In the genomic region with DNA sequence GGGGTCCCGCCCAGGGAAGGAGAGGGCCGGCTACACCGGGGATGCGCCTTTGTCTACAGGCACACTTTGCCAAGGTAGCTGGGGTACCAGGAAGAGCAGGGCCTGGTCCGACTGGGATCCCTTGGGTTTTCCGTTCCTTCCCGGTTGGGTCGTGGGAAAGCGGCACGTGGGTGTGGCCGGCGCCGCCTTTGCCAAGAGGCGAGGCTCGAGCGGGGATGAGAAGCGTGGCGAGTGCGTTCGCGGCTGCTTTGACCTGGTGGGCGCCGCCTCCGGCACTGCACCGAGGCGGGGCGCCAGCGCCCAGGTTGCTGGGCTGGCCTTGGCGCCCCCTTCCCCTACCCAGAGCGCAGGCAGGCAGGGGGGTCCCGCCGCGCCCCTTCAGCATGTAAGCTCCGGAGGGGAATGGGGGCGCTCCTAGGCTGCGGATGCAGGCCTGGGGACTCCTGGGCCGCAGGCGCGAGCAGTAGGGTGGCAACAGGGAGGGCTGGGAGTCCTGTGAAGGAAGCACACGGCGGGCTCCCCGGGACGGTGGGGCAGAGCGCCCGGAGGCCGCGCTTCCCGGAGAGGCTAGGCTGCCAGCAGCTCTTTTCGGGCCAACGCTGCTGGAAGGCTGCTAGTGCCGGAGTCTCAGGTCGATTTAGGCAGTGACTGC, we compare ENCODE assay signal across 8 cellular contexts. TPM values are rescaled to one million over a fixed set of nuclear protein-coding genes. Genes with fewer than 3 reads are reported as not detected.
DNase-seq lines count a peak whose midpoint lies in the region; ATAC-seq, FAIRE-seq and TF ChIP-seq lines count a peak whose summit lies in the region.

No MANE protein-coding gene starts in this region.

- no TSS peak for BruUV-seq in K562 (replicated peaks; lab: Mats Ljungman, UMichigan)

- ATAC-seq in K562, result no peak
- ATAC-seq in HG03280 (IDR thresholded peaks at IDR 0.05; ENCODE audit: unreplicated experiment), result no peak

- peaks cover 2 to 8% of the 10 kb centered on the region in 2 experiments; a peak in 1 of 5 replicates for H3K27me3 ChIP-seq in K562 (ENCODE audit: control insufficient read depth in 2 of 2, insufficient read depth in 2 of 2, low read length in 2 of 2)
- H3K27me3 ChIP-seq in keratinocyte (ENCODE audit: control insufficient read depth, extremely low read depth, insufficient read depth, low read length), result no peaks in the 10 kb centered on the region
- peaks cover 0 to 39% (median 20%) of the 10 kb centered on the region in 3 donors for H3K27me3 ChIP-seq in stomach

- H3K4me1 ChIP-seq in K562 (replicated peaks in 1 of 2; ENCODE audit: control insufficient read depth in 2 of 2, insufficient read depth in 2 of 2, low read length in 2 of 2) (peaks cover 2 to 33% of the 10 kb centered on the region in 2 experiments; a peak in 4 of 5 replicates), keratinocyte (ENCODE audit: control insufficient read depth, extremely low read depth, insufficient read depth, low read length) (peaks cover 36% of the 10 kb centered on the region), stomach (peaks cover 18 to 37% (median 37%) of the 10 kb centered on the region in 4 donors)

- peak; percentile 57 for DNase-seq in NCI-H748 (lab: John Stamatoyannopoulos, UW; ENCODE audit: unreplicated experiment)
- no peak for DNase-seq in NCI-H748 treated with DMSO at 0.1 percent for 48 hours (lab: John Stamatoyannopoulos, UW)
- DNase-seq in K562 (ENCODE audit: extremely low read depth in 1 of 4, low spot score in 3 of 4), result no peak
- DNase-seq in keratinocyte (ENCODE audit: low read depth, low spot score), result no peak
- peak; percentile 50 for DNase-seq in stomach
- no peak for DNase-seq in CD14-positive monocyte (ENCODE audit: low spot score)
- no peak for DNase-seq in amniotic stem cell (lab: John Stamatoyannopoulos, UW)

- intact Hi-C loops in K562 (cut with micrococcal nuclease), result loop anchor here (5.0 kb wide), 2 partner anchors 120 to 260 kb away; no protein-coding TSS in a partner anchor
- intact Hi-C loops in stomach (cut with DNase I; ENCODE audit: low total_unique reads), result no loop called here
- intact Hi-C loops in CD14-positive monocyte (cut with micrococcal nuclease), result no loop called here

- WGBS in K562 (ENCODE audit: insufficient coverage, low coverage, missing lambda C conversion rate), result 94% methylated on average over 22 of the region's 52 CpGs
- WGBS in stomach, 5 donors, result 0 to 3% (median 1%) methylated on average over 2 to 52 of the region's 52 CpGs

- POLR2A ChIA-PET in K562 (lab: Yijun Ruan, JAX), result interaction anchor here (0.6 to 1.2 kb wide), 5 partner anchors 8 to 630 kb away, joined by 4 read pairs; no protein-coding TSS in a partner anchor

- FAIRE-seq in K562 (lab: Jason Lieb, UNC) (no peak), keratinocyte (lab: Jason Lieb, UNC) (no peak)

- H3K36me3 Mint-ChIP-seq in CD14-positive monocyte, result peaks cover 20 to 32% of the 10 kb centered on the region in 2 donors

- TF ChIP-seq RAD21 in K562 (CRISPR knock-in tag; conservative IDR thresholded peaks at IDR 0.05 in 1 of 2, IDR thresholded peaks at IDR 0.05 in 1 of 2), result no peak

- H2AFZ ChIP-seq in K562 (ENCODE audit: low read depth, low read length), result no peak overlapping the region
- no peak overlapping the region for H2AFZ ChIP-seq in keratinocyte (ENCODE audit: control insufficient read depth, low read length)

- TF ChIP-seq POLR2A in K562 (conservative IDR thresholded peaks at IDR 0.05) (no peak), stomach (IDR thresholded peaks at IDR 0.05) (no peak)

- CTCF ChIA-PET in K562 (lab: Yijun Ruan, JAX; ENCODE audit: low intra/inter-chr PET ratio), result interaction anchor here (0.6 kb wide), 1 partner anchor 10 kb away, joined by 6 read pairs; no protein-coding TSS in a partner anchor

- TF ChIP-seq CTCF in K562 (IDR thresholded peaks at IDR 0.05 in 2 of 3, conservative IDR thresholded peaks at IDR 0.05 in 1 of 3; ENCODE audit: insufficient read depth in 2 of 3, low read depth in 1 of 3, low read length in 3 of 3), result no peak
- TF ChIP-seq CTCF in keratinocyte (optimal IDR thresholded peaks at IDR 0.05 in 1 of 3, IDR thresholded peaks at IDR 0.05 in 1 of 3, conservative IDR thresholded peaks at IDR 0.05 in 1 of 3; ENCODE audit: extremely low read depth in 1 of 3, insufficient read depth in 2 of 3, low read length in 3 of 3), result peak in 1 of 3 experiments; percentile 6
- TF ChIP-seq CTCF in stomach (IDR thresholded peaks at IDR 0.05), result no peak
- TF ChIP-seq CTCF in CD14-positive monocyte (IDR thresholded peaks at IDR 0.05), result no peak

- TF ChIP-seq EP300 in K562 (IDR thresholded peaks at IDR 0.05; ENCODE audit: low read length) (no peak), stomach (IDR thresholded peaks at IDR 0.05) (no peak)

- H3K9me1 ChIP-seq in K562 (ENCODE audit: control insufficient read depth, insufficient read depth, low read length) (peaks cover 4% of the 10 kb centered on the region), keratinocyte (ENCODE audit: control insufficient read depth, extremely low read depth, insufficient read depth, low read length) (peaks cover 3% of the 10 kb centered on the region)

- no peak overlapping the region for H3K27ac Mint-ChIP-seq in CD14-positive monocyte

- H3K36me3 ChIP-seq in K562 (ENCODE audit: control insufficient read depth, insufficient read depth, low read length) (peaks cover 3% of the 10 kb centered on the region; the same call in 2 of the 3 replicates), keratinocyte (ENCODE audit: control insufficient read depth in 2 of 2, extremely low read depth in 1 of 2, insufficient read depth in 2 of 2, low read length in 2 of 2) (peaks cover 29 to 30% of the 10 kb centered on the region in 2 experiments), stomach (peaks cover 0 to 29% (median 21%) of the 10 kb centered on the region in 4 donors)

- in situ Hi-C loops in K562 (cut with MboI), result no loop called here

- H3K4me3 Mint-ChIP-seq in CD14-positive monocyte, result peak overlapping the region in 1 of 2 donors; percentile 76

- H3K4me3 ChIP-seq in K562 (no peak overlapping the region), keratinocyte (ENCODE audit: control insufficient read depth in 2 of 3, extremely low read depth in 1 of 3, insufficient read depth in 2 of 3, low read depth in 1 of 3, low read length in 3 of 3) (peak overlapping the region; percentile 82 to 97 (median 86)), stomach (peak overlapping the region; percentile 53 to 78 (median 63))

- peaks cover 59 to 66% (median 61%) of the 10 kb centered on the region in 3 donors for H3K27me3 Mint-ChIP-seq in CD14-positive monocyte (ENCODE audit: low read depth in 3 of 3)

- H3K27ac ChIP-seq in K562 (ENCODE audit: extremely low read depth, low read depth, low read length), result no peak overlapping the region
- H3K27ac ChIP-seq in keratinocyte (ENCODE audit: control insufficient read depth, insufficient read depth, low read length), result peak overlapping the region; percentile 60
- H3K27ac ChIP-seq in stomach, result no peak overlapping the region

- H3K4me2 ChIP-seq in K562 (ENCODE audit: insufficient read depth, low read length) (no peak overlapping the region), keratinocyte (ENCODE audit: control insufficient read depth, extremely low read depth, insufficient read depth, low read depth, low read length) (peak overlapping the region; percentile 88)

- H3K9ac ChIP-seq in K562 (ENCODE audit: insufficient read depth in 1 of 2, low read depth in 2 of 2, low read length in 2 of 2) (no peak overlapping the region), keratinocyte (ENCODE audit: control insufficient read depth, extremely low read depth, insufficient read depth, low read length) (peak overlapping the region; percentile 83)

- H3K9me3 ChIP-seq in K562 (replicated peaks; ENCODE audit: control insufficient read depth, insufficient read depth, low read depth, low read length), result no peaks in the 10 kb centered on the region
- no peaks in the 10 kb centered on the region for H3K9me3 ChIP-seq in keratinocyte (ENCODE audit: control insufficient read depth, low read depth, low read length)
- H3K9me3 ChIP-seq in stomach, result no peaks in the 10 kb centered on the region

- dilution Hi-C loops in keratinocyte (cut with MboI; ENCODE audit: extremely low pct_ligation_motif_present, low sequenced_read_pairs), result no loop called here

- peaks cover 0 to 11% (median 0%) of the 10 kb centered on the region in 7 donors for H3K9me3 Mint-ChIP-seq in CD14-positive monocyte

- peaks cover 20% of the 10 kb centered on the region for H3K4me1 Mint-ChIP-seq in CD14-positive monocyte

- H4K20me1 ChIP-seq in K562 (replicated peaks; ENCODE audit: control insufficient read depth, insufficient read depth, low read length) (0 out of 2 replicates have a peak, but pooled peaks cover 4% of the 10 kb centered on the region), keratinocyte (ENCODE audit: control insufficient read depth, extremely low read depth, insufficient read depth, low read length) (peaks cover 20% of the 10 kb centered on the region)

- H3K79me2 ChIP-seq in K562 (ENCODE audit: control insufficient read depth, insufficient read depth, low read length), result no peaks in the 10 kb centered on the region
- peaks cover 60% of the 10 kb centered on the region for H3K79me2 ChIP-seq in keratinocyte (ENCODE audit: control insufficient read depth, insufficient read depth, low read length)

RNA-seq across cellular contexts. Expression of a gene that starts 2.0 kb away (rescaled TPM):
- 0.88 and 1.3 TPM in 2 replicates for total RNA-seq in K562 (2011; cell fraction: chromatin; rRNA removed; ENCODE audit: low replicate concordance)
- total RNA-seq in K562 (2011; cell fraction: nucleolus; rRNA removed), result 0.92 and 1.2 TPM in 2 replicates
- 0.53 and 1.2 TPM in 2 replicates for total RNA-seq in K562 (2011; cell fraction: nucleoplasm; rRNA removed)
- 0.04 and 0.09 TPM in 2 replicates for total RNA-seq in K562 (2014; rRNA removed)
- total RNA-seq in K562 (2014; rRNA removed; fragmentation: Illumina TruSeq; extraction: Trizol), result 0.07 and 0.10 TPM in 2 replicates
- 0.14 and 0.23 TPM in 2 replicates for total RNA-seq in K562 (2015; rRNA removed; fragmentation: Illumina TruSeq; extraction: Trizol)
- total RNA-seq in K562 (2021), result 0.33 and 0.38 TPM in 2 replicates
- 0.22 and 0.29 TPM in 2 replicates for polyA plus RNA-seq in K562 (2011; rRNA removed)
- polyA plus RNA-seq in K562 (2011; cell fraction: cytosol; rRNA removed), result 0.19 and 0.49 TPM in 2 replicates
- polyA plus RNA-seq in K562 (2011; cell fraction: nucleus; rRNA removed), result 0.42 and 0.95 TPM in 2 replicates
- 0.21 and 0.29 TPM in 2 replicates for polyA plus RNA-seq in K562 (2012)
- polyA plus RNA-seq in K562 (2014; fragmentation: Illumina TruSeq; extraction: Trizol), result 0.18 and 0.19 TPM in 2 replicates
- polyA plus RNA-seq in K562 (2014; fragmentation: Nextera tagmentation; extraction: Ambion mirVana), result under 1 TPM in 1 of 2 experiments, not detected in 1; 0.04 TPM
- 0.12 and 0.13 TPM in 2 replicates for polyA plus RNA-seq in K562 (2014; rRNA removed)
- 0.18 and 0.53 TPM in 2 replicates for polyA minus RNA-seq in K562 (2011; rRNA and poly(A)+ RNA removed)
- polyA minus RNA-seq in K562 (2011; cell fraction: cytosol; rRNA and poly(A)+ RNA removed), result not detected in 2 replicates
- 0.67 and 0.78 TPM in 2 replicates for polyA minus RNA-seq in K562 (2011; cell fraction: nucleus; rRNA and poly(A)+ RNA removed)
- 132 to 278 TPM (median 143 TPM) in 3 replicates for polyA plus RNA-seq in keratinocyte
- 39.0 TPM for polyA plus RNA-seq in keratinocyte (2011; ENCODE audit: low read depth)
- 76.7 and 81.1 TPM in 2 replicates for polyA plus RNA-seq in keratinocyte (2011; cell fraction: cytosol; rRNA removed)
- polyA plus RNA-seq in keratinocyte (2011; cell fraction: nucleus; rRNA removed), result 341 and 434 TPM in 2 replicates
- 69.7 and 135 TPM in 2 replicates for polyA plus RNA-seq in keratinocyte (2012; ENCODE audit: low replicate concordance)
- 225 to 420 TPM (median 232 TPM) in 3 replicates for polyA minus RNA-seq in keratinocyte
- 323 TPM for polyA minus RNA-seq in keratinocyte (2011; cell fraction: cytosol; rRNA and poly(A)+ RNA removed)
- 451 and 616 TPM in 2 replicates for polyA minus RNA-seq in keratinocyte (2011; cell fraction: nucleus; rRNA and poly(A)+ RNA removed)
- 10 to 100 TPM in 1 of 5 donors, 1 to 10 TPM in 3, not detected in 1; 1.2 to 10.3 (median 6.3) TPM for total RNA-seq in stomach
- 1 to 10 TPM; 1.1 to 5.8 (median 5.1) TPM for polyA plus RNA-seq in stomach
- polyA plus RNA-seq in CD14-positive monocyte, result not detected

RNA-seq across cellular contexts. Expression of a gene that starts 25.0 kb away (rescaled TPM):
- total RNA-seq in K562 (2011; cell fraction: chromatin; rRNA removed; ENCODE audit: low replicate concordance), result 68.1 and 102 TPM in 2 replicates
- 51.5 and 64.2 TPM in 2 replicates for total RNA-seq in K562 (2011; cell fraction: nucleolus; rRNA removed)
- 54.0 and 55.2 TPM in 2 replicates for total RNA-seq in K562 (2011; cell fraction: nucleoplasm; rRNA removed)
- 45.9 and 54.0 TPM in 2 replicates for total RNA-seq in K562 (2014; rRNA removed)
- total RNA-seq in K562 (2014; rRNA removed; fragmentation: Illumina TruSeq; extraction: Trizol), result 99.5 and 108 TPM in 2 replicates
- 108 and 114 TPM in 2 replicates for total RNA-seq in K562 (2015; rRNA removed; fragmentation: Illumina TruSeq; extraction: Trizol)
- total RNA-seq in K562 (2021), result 115 and 118 TPM in 2 replicates
- 113 and 137 TPM in 2 replicates for polyA plus RNA-seq in K562 (2011; rRNA removed)
- polyA plus RNA-seq in K562 (2011; cell fraction: cytosol; rRNA removed), result 152 and 175 TPM in 2 replicates
- 68.8 and 84.4 TPM in 2 replicates for polyA plus RNA-seq in K562 (2011; cell fraction: nucleus; rRNA removed)
- polyA plus RNA-seq in K562 (2012), result 104 and 123 TPM in 2 replicates
- polyA plus RNA-seq in K562 (2014; fragmentation: Illumina TruSeq; extraction: Trizol), result 163 and 199 TPM in 2 replicates
- 10 to 100 TPM; 20.2 to 21.5 TPM for polyA plus RNA-seq in K562 (2014; fragmentation: Nextera tagmentation; extraction: Ambion mirVana)
- polyA plus RNA-seq in K562 (2014; rRNA removed), result 119 and 135 TPM in 2 replicates
- polyA minus RNA-seq in K562 (2011; rRNA and poly(A)+ RNA removed), result 72.2 and 93.8 TPM in 2 replicates
- 58.9 and 64.5 TPM in 2 replicates for polyA minus RNA-seq in K562 (2011; cell fraction: cytosol; rRNA and poly(A)+ RNA removed)
- 16.3 and 30.5 TPM in 2 replicates for polyA minus RNA-seq in K562 (2011; cell fraction: nucleus; rRNA and poly(A)+ RNA removed)
- 96.0 to 120 TPM (median 118 TPM) in 3 replicates for polyA plus RNA-seq in keratinocyte
- polyA plus RNA-seq in keratinocyte (2011; ENCODE audit: low read depth), result 29.3 TPM
- 108 and 111 TPM in 2 replicates for polyA plus RNA-seq in keratinocyte (2011; cell fraction: cytosol; rRNA removed)
- polyA plus RNA-seq in keratinocyte (2011; cell fraction: nucleus; rRNA removed), result 68.5 and 93.5 TPM in 2 replicates
- 67.7 and 113 TPM in 2 replicates for polyA plus RNA-seq in keratinocyte (2012; ENCODE audit: low replicate concordance)
- polyA minus RNA-seq in keratinocyte, result 145 to 246 TPM (median 171 TPM) in 3 replicates
- polyA minus RNA-seq in keratinocyte (2011; cell fraction: cytosol; rRNA and poly(A)+ RNA removed), result 132 TPM
- polyA minus RNA-seq in keratinocyte (2011; cell fraction: nucleus; rRNA and poly(A)+ RNA removed), result 50.0 and 62.5 TPM in 2 replicates
- total RNA-seq in stomach, result 10 to 100 TPM; 12.3 to 52.7 (median 33.0) TPM
- 10 to 100 TPM; 60.1 to 83.2 (median 64.8) TPM for polyA plus RNA-seq in stomach
- polyA plus RNA-seq in CD14-positive monocyte, result 100 to 1,000 TPM; 158 to 172 TPM

RNA-seq across cellular contexts. Expression of a gene that starts 25.0 kb away (rescaled TPM):
- total RNA-seq in K562 (2011; cell fraction: chromatin; rRNA removed; ENCODE audit: low replicate concordance), result 147 and 152 TPM in 2 replicates
- total RNA-seq in K562 (2011; cell fraction: nucleolus; rRNA removed), result 65.1 and 69.4 TPM in 2 replicates
- total RNA-seq in K562 (2011; cell fraction: nucleoplasm; rRNA removed), result 79.9 and 80.1 TPM in 2 replicates
- total RNA-seq in K562 (2014; rRNA removed) (46.1 and 51.8 TPM in 2 replicates), K562 (2014; rRNA removed; fragmentation: Illumina TruSeq; extraction: Trizol) (49.8 and 53.7 TPM in 2 replicates), K562 (2015; rRNA removed; fragmentation: Illumina TruSeq; extraction: Trizol) (50.7 and 55.3 TPM in 2 replicates), K562 (2021) (140 and 145 TPM in 2 replicates), stomach (10 to 100 TPM in 4 of 5 donors, 1 to 10 TPM in 1; 8.1 to 68.8 (median 32.0) TPM)
- polyA plus RNA-seq in K562 (2011; rRNA removed) (134 and 203 TPM in 2 replicates), K562 (2014; fragmentation: Illumina TruSeq; extraction: Trizol) (157 and 191 TPM in 2 replicates), K562 (2014; fragmentation: Nextera tagmentation; extraction: Ambion mirVana) (100 to 1,000 TPM; 152 to 195 TPM), K562 (2014; rRNA removed) (116 and 138 TPM in 2 replicates), keratinocyte (87.7 to 107 TPM (median 106 TPM) in 3 replicates), stomach (10 to 100 TPM; 18.7 to 33.1 (median 23.1) TPM), CD14-positive monocyte (10 to 100 TPM; 19.6 to 27.8 TPM)
- 143 and 174 TPM in 2 replicates for polyA plus RNA-seq in K562 (2011; cell fraction: cytosol; rRNA removed)
- polyA plus RNA-seq in K562 (2011; cell fraction: nucleus; rRNA removed), result 104 TPM in 2 replicates
- 83.1 and 121 TPM in 2 replicates for polyA plus RNA-seq in K562 (2012)
- 216 and 350 TPM in 2 replicates for polyA minus RNA-seq in K562 (2011; rRNA and poly(A)+ RNA removed)
- polyA minus RNA-seq in K562 (2011; cell fraction: cytosol; rRNA and poly(A)+ RNA removed), result 68.4 and 96.7 TPM in 2 replicates
- 32.4 and 52.9 TPM in 2 replicates for polyA minus RNA-seq in K562 (2011; cell fraction: nucleus; rRNA and poly(A)+ RNA removed)
- polyA plus RNA-seq in keratinocyte (2011; ENCODE audit: low read depth), result 43.0 TPM
- polyA plus RNA-seq in keratinocyte (2011; cell fraction: cytosol; rRNA removed), result 65.9 and 94.9 TPM in 2 replicates
- polyA plus RNA-seq in keratinocyte (2011; cell fraction: nucleus; rRNA removed), result 66.5 and 72.3 TPM in 2 replicates
- polyA plus RNA-seq in keratinocyte (2012; ENCODE audit: low replicate concordance), result 34.6 and 63.3 TPM in 2 replicates
- polyA minus RNA-seq in keratinocyte, result 111 to 126 TPM (median 114 TPM) in 3 replicates
- polyA minus RNA-seq in keratinocyte (2011; cell fraction: cytosol; rRNA and poly(A)+ RNA removed), result 55.1 TPM
- polyA minus RNA-seq in keratinocyte (2011; cell fraction: nucleus; rRNA and poly(A)+ RNA removed), result 30.9 and 46.2 TPM in 2 replicates

Comparison
In these comparisons a context has a peak if more than half of its experiments do, and no peak if none do; other contexts are left out.
1. DNase-seq: peak in NCI-H748 (single experiment) and stomach (single experiment); none in NCI-H748 treated with DMSO at 0.1 percent for 48 hours (single experiment), K562 (0 of 4), keratinocyte (single experiment), CD14-positive monocyte (single experiment) and amniotic stem cell (single experiment).
2. RNA of a gene that starts 2.0 kb away (polyA plus RNA-seq): 39.0 to 434 TPM in keratinocyte; 1.1 to 5.8 TPM in stomach, 0.04 to 0.95 TPM in K562 and not detected in CD14-positive monocyte; every median in the first group is over 4 times any median in the second.